Comparison of ENCODE assay signal across 5 cellular contexts in genomic region chr1:144947492-144947891, GRCh38.
DNase-seq lines count a peak whose midpoint lies in the region; ATAC-seq, FAIRE-seq and TF ChIP-seq lines count a peak whose summit lies in the region.
"Not testable (repeated sequence)": the region's sequence is repeated elsewhere in the genome, so short reads cannot be mapped to it uniquely, and the experiment has no call there.

No MANE protein-coding gene starts in this region.

- H3K9ac ChIP-seq in GM23248: not testable (repeated sequence)

- not testable (repeated sequence) for TF ChIP-seq CTCF in activated CD8-positive, alpha-beta T cell treated with anti-CD3 and anti-CD28 coated beads for 36 hours (IDR thresholded peaks at IDR 0.05)

- not testable (repeated sequence) for H3K9me2 ChIP-seq in GM23248 (ENCODE audit: insufficient read depth)

- H3K27ac Mint-ChIP-seq in activated CD8-positive, alpha-beta T cell treated with anti-CD3 and anti-CD28 coated beads for 36 hours; activated naive CD8-positive, alpha-beta T cell treated with anti-CD3 and anti-CD28 coated beads, Interleukin-2, amount 10 ng/mL, durations not matched to agents 7 days and 5 days; naive B cell: not testable (repeated sequence)

- in situ Hi-C loops in GM23248 (cut with MboI): not testable (repeated sequence)

- H3K27ac ChIP-seq in GM23248: peak overlapping the region; percentile 47

- 0 to 38% methylated on average over 1 of the region's 1 CpG for WGBS in GM23248 (ENCODE audit: low coverage in 1 of 2, low lambda C conversion rate in 2 of 2, missing lambda C conversion rate in 2 of 2), 2 experiments

- not testable (repeated sequence) for H3K9me3 Mint-ChIP-seq in activated CD8-positive, alpha-beta T cell treated with anti-CD3 and anti-CD28 coated beads for 36 hours; activated naive CD8-positive, alpha-beta T cell treated with anti-CD3 and anti-CD28 coated beads, Interleukin-2, amount 10 ng/mL, durations not matched to agents 7 days and 5 days; naive B cell

- not testable (repeated sequence) for DNase-seq in GM23248; RCC 7860 (ENCODE audit: low spot score); activated CD8-positive, alpha-beta T cell treated with anti-CD3 and anti-CD28 coated beads for 36 hours; activated naive CD8-positive, alpha-beta T cell treated with anti-CD3 and anti-CD28 coated beads, Interleukin-2, amount 10 ng/mL, durations not matched to agents 7 days and 5 days; naive B cell

- CTCF ChIA-PET in activated CD8-positive, alpha-beta T cell treated with anti-CD3 and anti-CD28 coated beads for 36 hours (lab: Charles Lee): not testable (repeated sequence)

- H3K27me3 Mint-ChIP-seq in activated CD8-positive, alpha-beta T cell treated with anti-CD3 and anti-CD28 coated beads for 36 hours; activated naive CD8-positive, alpha-beta T cell treated with anti-CD3 and anti-CD28 coated beads, Interleukin-2, amount 10 ng/mL, durations not matched to agents 7 days and 5 days; naive B cell: not testable (repeated sequence)

- H3K9me3 ChIP-seq in GM23248 (ENCODE audit: low read depth): not testable (repeated sequence)

- intact Hi-C loops in activated CD8-positive, alpha-beta T cell treated with anti-CD3 and anti-CD28 coated beads for 36 hours (cut with micrococcal nuclease): not testable (repeated sequence)

- peak; percentile 56 for ATAC-seq in activated CD8-positive, alpha-beta T cell treated with anti-CD3 and anti-CD28 coated beads for 36 hours
- ATAC-seq in activated naive CD8-positive, alpha-beta T cell treated with anti-CD3 and anti-CD28 coated beads, Interleukin-2, amount 10 ng/mL, durations not matched to agents 7 days and 5 days (ENCODE audit: low read depth): peak; percentile 83
- peak; percentile 60 to 74 for ATAC-seq in naive B cell (ENCODE audit: low read depth in 2 of 2)

- POLR2A ChIA-PET in activated CD8-positive, alpha-beta T cell treated with anti-CD3 and anti-CD28 coated beads for 36 hours (lab: Charles Lee); activated naive CD8-positive, alpha-beta T cell treated with anti-CD3 and anti-CD28 coated beads, Interleukin-2, amount 10 ng/mL, durations not matched to agents 7 days and 5 days (lab: Charles Lee): not testable (repeated sequence)

- FAIRE-seq in RCC 7860 (lab: Jason Lieb, UNC): peak; percentile 14

- H4K20me1 ChIP-seq in GM23248 (ENCODE audit: insufficient read depth): not testable (repeated sequence)

- H3K79me2 ChIP-seq in GM23248 (ENCODE audit: insufficient read depth): not testable (repeated sequence)

- H3K4me3 ChIP-seq in GM23248: not testable (repeated sequence)

- not testable (repeated sequence) for H3K36me3 ChIP-seq in GM23248 (ENCODE audit: low read depth)

- not testable (repeated sequence) for H3F3A ChIP-seq in GM23248 (ENCODE audit: insufficient read depth)

- H3K4me1 ChIP-seq in GM23248 (ENCODE audit: insufficient read depth): not testable (repeated sequence)

- not testable (repeated sequence) for H3K4me3 Mint-ChIP-seq in activated CD8-positive, alpha-beta T cell treated with anti-CD3 and anti-CD28 coated beads for 36 hours; activated naive CD8-positive, alpha-beta T cell treated with anti-CD3 and anti-CD28 coated beads, Interleukin-2, amount 10 ng/mL, durations not matched to agents 7 days and 5 days; naive B cell

- not testable (repeated sequence) for H3K4me2 ChIP-seq in GM23248 (ENCODE audit: unreplicated experiment)

- H2AFZ ChIP-seq in GM23248: not testable (repeated sequence)

- not testable (repeated sequence) for H3K4me1 Mint-ChIP-seq in activated CD8-positive, alpha-beta T cell treated with anti-CD3 and anti-CD28 coated beads for 36 hours (ENCODE audit: low read depth); activated naive CD8-positive, alpha-beta T cell treated with anti-CD3 and anti-CD28 coated beads, Interleukin-2, amount 10 ng/mL, durations not matched to agents 7 days and 5 days; naive B cell

- H3K36me3 Mint-ChIP-seq in activated CD8-positive, alpha-beta T cell treated with anti-CD3 and anti-CD28 coated beads for 36 hours (ENCODE audit: low read depth); activated naive CD8-positive, alpha-beta T cell treated with anti-CD3 and anti-CD28 coated beads, Interleukin-2, amount 10 ng/mL, durations not matched to agents 7 days and 5 days; naive B cell: not testable (repeated sequence)

- not testable (repeated sequence) for H3K27me3 ChIP-seq in GM23248 (replicated peaks; ENCODE audit: insufficient read depth)
